ENCODE assay signal across 23 cellular contexts in genomic region chr18:9694174-9694573, GRCh38. TPM values are rescaled to one million over a fixed set of nuclear protein-coding genes. Genes with fewer than 3 reads are reported as not detected.
"Had no signal": no experiment of that assay in that cellular context is flagged by ENCODE, and none has a peak within 500 bp of the region (broad histone marks: within the 10 kb centered on the region; RNA-seq: fewer than 3 reads in every experiment).

No MANE protein-coding gene starts in this region.

- H3K36me3 ChIP-seq: brain microvascular endothelial cell, gastrocnemius medialis, heart left ventricle had no signal

- H3K9me3 ChIP-seq: gastrocnemius medialis, heart left ventricle had no signal

- DNase-seq: activated CD4-positive, alpha-beta memory T cell treated with anti-CD3 and anti-CD28 coated beads for 36 hours; activated CD4-positive, alpha-beta T cell treated with anti-CD3 and anti-CD28 coated beads for 36 hours; activated CD4-positive, alpha-beta T cell treated with anti-CD3 and anti-CD28 coated beads, Interleukin-2, amount 10 ng/mL, durations not matched to agents 24 days and 14 days; activated CD4-positive, CD25-positive, alpha-beta regulatory T cell; activated CD4-positive, CD25-positive, alpha-beta regulatory T cell treated with anti-CD3 and anti-CD28 coated beads, Interleukin-2, amount 50 U/mL, for 72 hours; activated CD8-positive, alpha-beta T cell treated with anti-CD3 and anti-CD28 coated beads, Interleukin-2, amount 10 ng/mL, durations not matched to agents 7 days and 5 days; activated effector memory CD4-positive, alpha-beta T cell treated with Interleukin-2 at 50 U/mL for 16 hours; activated gamma-delta T cell treated with Interleukin-2 at 50 U/mL for 16 hours; activated naive CD4-positive, alpha-beta T cell treated with anti-CD3 and anti-CD28 coated beads, Interleukin-2, amount 50 U/mL, for 16 hours; activated naive CD4-positive, alpha-beta T cell treated with Interleukin-2 at 50 U/mL for 16 hours; activated T-cell treated with anti-CD3 and anti-CD28 coated beads, Interleukin-2, amount 50 U/mL, for 4 hours; amniotic stem cell; anterior cingulate cortex; brain microvascular endothelial cell; cortex of kidney; dermis blood vessel endothelial cell; effector CD8-positive, alpha-beta T cell; foreskin keratinocyte; gastrocnemius medialis; glutamatergic neuron; heart left ventricle; T-helper 2 cell had no signal

- H3K27me3 ChIP-seq: brain microvascular endothelial cell, foreskin keratinocyte, gastrocnemius medialis, heart left ventricle had no signal

- H3K27ac ChIP-seq: brain microvascular endothelial cell, epithelial cell of prostate, foreskin keratinocyte, gastrocnemius medialis, heart left ventricle had no signal

- H3K4me3 ChIP-seq: gastrocnemius medialis, heart left ventricle had no signal

- H3K4me1 ChIP-seq: foreskin keratinocyte, gastrocnemius medialis had no signal

RNA-seq across cellular contexts. Expression of gene RAB31, which starts 13.9 kb away (rescaled TPM):
- total RNA-seq: activated CD4-positive, alpha-beta T cell treated with anti-CD3 and anti-CD28 coated beads, Interleukin-2, amount 10 ng/mL, durations not matched to agents 24 days and 14 days; activated CD8-positive, alpha-beta T cell treated with anti-CD3 and anti-CD28 coated beads, Interleukin-2, amount 10 ng/mL, durations not matched to agents 7 days and 5 days had no signal
